ENCODE assay signal across 1 cellular context in the genomic region with DNA sequence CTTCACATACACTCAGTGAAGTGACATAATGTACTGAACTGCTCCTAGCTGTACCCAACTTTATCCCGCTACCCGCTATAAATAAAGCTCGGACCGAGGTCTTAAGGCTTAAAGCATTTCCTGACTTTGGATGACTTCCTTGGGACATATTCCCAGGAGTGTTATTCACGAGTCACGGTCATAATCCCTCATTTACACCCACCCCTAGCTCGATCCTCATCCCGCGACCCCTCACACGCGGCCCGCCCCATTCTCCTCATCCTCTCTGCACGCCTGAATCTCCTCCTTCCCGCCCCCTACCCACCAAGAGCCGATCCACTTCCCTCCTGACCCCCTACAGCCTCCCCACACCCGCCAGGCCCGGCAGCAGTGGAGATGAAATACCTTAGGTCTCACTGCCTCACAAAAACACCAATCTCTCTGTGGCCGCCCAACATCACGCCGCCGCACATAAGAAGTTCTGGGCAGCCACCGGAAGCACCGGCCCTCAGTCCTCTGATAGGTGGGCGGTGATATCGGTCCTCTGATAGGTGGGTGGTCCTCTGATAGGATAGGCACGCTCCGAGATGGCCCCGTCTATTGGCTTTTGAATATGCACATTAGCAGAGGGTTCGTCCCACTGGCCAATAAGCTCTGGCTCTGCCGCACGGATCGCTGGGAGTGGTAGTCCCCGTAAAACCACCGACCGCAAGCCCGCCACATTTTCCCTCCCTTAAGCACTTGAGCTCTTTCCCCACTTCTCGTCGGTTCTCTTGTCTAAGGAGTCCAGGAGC.
TF ChIP-seq lines count a peak whose summit lies in the region.

A gene with protein sequence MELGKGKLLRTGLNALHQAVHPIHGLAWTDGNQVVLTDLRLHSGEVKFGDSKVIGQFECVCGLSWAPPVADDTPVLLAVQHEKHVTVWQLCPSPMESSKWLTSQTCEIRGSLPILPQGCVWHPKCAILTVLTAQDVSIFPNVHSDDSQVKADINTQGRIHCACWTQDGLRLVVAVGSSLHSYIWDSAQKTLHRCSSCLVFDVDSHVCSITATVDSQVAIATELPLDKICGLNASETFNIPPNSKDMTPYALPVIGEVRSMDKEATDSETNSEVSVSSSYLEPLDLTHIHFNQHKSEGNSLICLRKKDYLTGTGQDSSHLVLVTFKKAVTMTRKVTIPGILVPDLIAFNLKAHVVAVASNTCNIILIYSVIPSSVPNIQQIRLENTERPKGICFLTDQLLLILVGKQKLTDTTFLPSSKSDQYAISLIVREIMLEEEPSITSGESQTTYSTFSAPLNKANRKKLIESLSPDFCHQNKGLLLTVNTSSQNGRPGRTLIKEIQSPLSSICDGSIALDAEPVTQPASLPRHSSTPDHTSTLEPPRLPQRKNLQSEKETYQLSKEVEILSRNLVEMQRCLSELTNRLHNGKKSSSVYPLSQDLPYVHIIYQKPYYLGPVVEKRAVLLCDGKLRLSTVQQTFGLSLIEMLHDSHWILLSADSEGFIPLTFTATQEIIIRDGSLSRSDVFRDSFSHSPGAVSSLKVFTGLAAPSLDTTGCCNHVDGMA (minus strand): TSS at position 462 of the 773 bp plus-strand sequence. CDS start 7,897 bp downstream, outside the sequence.

TF ChIP-seq in HepG2, 621 proteins besides CTCF, POLR2A, EP300 and RAD21 (continued from another document and continues in another):
- TF ChIP-seq, protein P1, sequence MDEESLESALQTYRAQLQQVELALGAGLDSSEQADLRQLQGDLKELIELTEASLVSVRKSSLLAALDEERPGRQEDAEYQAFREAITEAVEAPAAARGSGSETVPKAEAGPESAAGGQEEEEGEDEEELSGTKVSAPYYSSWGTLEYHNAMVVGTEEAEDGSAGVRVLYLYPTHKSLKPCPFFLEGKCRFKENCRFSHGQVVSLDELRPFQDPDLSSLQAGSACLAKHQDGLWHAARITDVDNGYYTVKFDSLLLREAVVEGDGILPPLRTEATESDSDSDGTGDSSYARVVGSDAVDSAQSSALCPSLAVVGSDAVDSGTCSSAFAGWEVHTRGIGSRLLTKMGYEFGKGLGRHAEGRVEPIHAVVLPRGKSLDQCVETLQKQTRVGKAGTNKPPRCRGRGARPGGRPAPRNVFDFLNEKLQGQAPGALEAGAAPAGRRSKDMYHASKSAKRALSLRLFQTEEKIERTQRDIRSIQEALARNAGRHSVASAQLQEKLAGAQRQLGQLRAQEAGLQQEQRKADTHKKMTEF (CRISPR knock-in tag; IDR thresholded peaks at IDR 0.05) = peak; percentile 30; the same call in 1 of the 2 replicates
- TF ChIP-seq ATF7-NPFF (CRISPR knock-in tag; IDR thresholded peaks at IDR 0.05; ENCODE audit: low read depth) (no peak), ZNF24 (IDR thresholded peaks at IDR 0.05) (no peak), CC2D1A (CRISPR knock-in tag; IDR thresholded peaks at IDR 0.05) (no peak), HNF4A (CRISPR knock-in tag; IDR thresholded peaks at IDR 0.05) (no peak), ZBTB21 (CRISPR knock-in tag; IDR thresholded peaks at IDR 0.05) (no peak), ETV5 (CRISPR knock-in tag; IDR thresholded peaks at IDR 0.05; ENCODE audit: borderline replicate concordance) (peak; percentile 74; the same call in 1 of the 2 replicates), IKZF4 (CRISPR knock-in tag; IDR thresholded peaks at IDR 0.05; ENCODE audit: borderline replicate concordance, low read depth, not compliant biosample characterization) (peak; percentile 4), AGO2 (optimal IDR thresholded peaks at IDR 0.05; ENCODE audit: low read depth, low read length) (no peak), HINFP (CRISPR knock-in tag; IDR thresholded peaks at IDR 0.05; ENCODE audit: low read depth) (no peak), MXI1 (IDR thresholded peaks at IDR 0.05; ENCODE audit: borderline replicate concordance, low read depth, low read length) (peak; percentile 73; the same call in 1 of the 3 replicates), POGK (CRISPR knock-in tag; conservative IDR thresholded peaks at IDR 0.05) (no peak; the same call in 1 of the 2 replicates), ZNF556 (CRISPR knock-in tag; IDR thresholded peaks at IDR 0.05; ENCODE audit: borderline replicate concordance) (no peak; the same call in 1 of the 2 replicates), HMG20B (CRISPR knock-in tag; conservative IDR thresholded peaks at IDR 0.05) (peak; percentile 19; the same call in 1 of the 2 replicates), ZNF577 (CRISPR knock-in tag; IDR thresholded peaks at IDR 0.05; ENCODE audit: borderline replicate concordance, low read depth) (no peak), NFYC (CRISPR knock-in tag; IDR thresholded peaks at IDR 0.05) (peak; percentile 98), ZSCAN9 (CRISPR knock-in tag; IDR thresholded peaks at IDR 0.05; ENCODE audit: borderline replicate concordance) (0 out of 2 replicates have a peak, but pooled peaks have one; percentile 44), ZNF644 (CRISPR knock-in tag; IDR thresholded peaks at IDR 0.05; ENCODE audit: low read depth) (no peak), POLR2AphosphoS5 (IDR thresholded peaks at IDR 0.05; ENCODE audit: low read depth, low read length) (peak; percentile 100), HDAC1 (CRISPR knock-in tag; IDR thresholded peaks at IDR 0.05) (peak; percentile 82), ZNF510 (CRISPR knock-in tag; IDR thresholded peaks at IDR 0.05; ENCODE audit: low read depth) (no peak; the same call in 1 of the 2 replicates), ELF4 (CRISPR knock-in tag; IDR thresholded peaks at IDR 0.05; ENCODE audit: borderline replicate concordance) (peak; percentile 74; the same call in 1 of the 2 replicates), ZNF414 (CRISPR knock-in tag; IDR thresholded peaks at IDR 0.05) (no peak), ZNF557 (CRISPR knock-in tag; IDR thresholded peaks at IDR 0.05) (no peak; the same call in 1 of the 2 replicates), ZNF124 (CRISPR knock-in tag; IDR thresholded peaks at IDR 0.05) (peak; percentile 79; the same call in 1 of the 2 replicates), IRF1 (CRISPR knock-in tag; IDR thresholded peaks at IDR 0.05; ENCODE audit: low read depth) (no peak), ZNF781 (CRISPR knock-in tag; IDR thresholded peaks at IDR 0.05; ENCODE audit: borderline replicate concordance, not compliant biosample characterization) (no peak), THYN1 (CRISPR knock-in tag; IDR thresholded peaks at IDR 0.05; ENCODE audit: borderline replicate concordance, low read depth) (no peak), NFKBIZ (CRISPR knock-in tag; IDR thresholded peaks at IDR 0.05) (peak; percentile 24; the same call in 1 of the 2 replicates)
- TF ChIP-seq, protein P2, sequence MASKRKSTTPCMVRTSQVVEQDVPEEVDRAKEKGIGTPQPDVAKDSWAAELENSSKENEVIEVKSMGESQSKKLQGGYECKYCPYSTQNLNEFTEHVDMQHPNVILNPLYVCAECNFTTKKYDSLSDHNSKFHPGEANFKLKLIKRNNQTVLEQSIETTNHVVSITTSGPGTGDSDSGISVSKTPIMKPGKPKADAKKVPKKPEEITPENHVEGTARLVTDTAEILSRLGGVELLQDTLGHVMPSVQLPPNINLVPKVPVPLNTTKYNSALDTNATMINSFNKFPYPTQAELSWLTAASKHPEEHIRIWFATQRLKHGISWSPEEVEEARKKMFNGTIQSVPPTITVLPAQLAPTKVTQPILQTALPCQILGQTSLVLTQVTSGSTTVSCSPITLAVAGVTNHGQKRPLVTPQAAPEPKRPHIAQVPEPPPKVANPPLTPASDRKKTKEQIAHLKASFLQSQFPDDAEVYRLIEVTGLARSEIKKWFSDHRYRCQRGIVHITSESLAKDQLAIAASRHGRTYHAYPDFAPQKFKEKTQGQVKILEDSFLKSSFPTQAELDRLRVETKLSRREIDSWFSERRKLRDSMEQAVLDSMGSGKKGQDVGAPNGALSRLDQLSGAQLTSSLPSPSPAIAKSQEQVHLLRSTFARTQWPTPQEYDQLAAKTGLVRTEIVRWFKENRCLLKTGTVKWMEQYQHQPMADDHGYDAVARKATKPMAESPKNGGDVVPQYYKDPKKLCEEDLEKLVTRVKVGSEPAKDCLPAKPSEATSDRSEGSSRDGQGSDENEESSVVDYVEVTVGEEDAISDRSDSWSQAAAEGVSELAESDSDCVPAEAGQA (IDR thresholded peaks at IDR 0.05; ENCODE audit: low read depth) = no peak
- TF ChIP-seq, protein P2 (CRISPR knock-in tag; IDR thresholded peaks at IDR 0.05; ENCODE audit: borderline replicate concordance) = no peak
- TF ChIP-seq, protein P3, sequence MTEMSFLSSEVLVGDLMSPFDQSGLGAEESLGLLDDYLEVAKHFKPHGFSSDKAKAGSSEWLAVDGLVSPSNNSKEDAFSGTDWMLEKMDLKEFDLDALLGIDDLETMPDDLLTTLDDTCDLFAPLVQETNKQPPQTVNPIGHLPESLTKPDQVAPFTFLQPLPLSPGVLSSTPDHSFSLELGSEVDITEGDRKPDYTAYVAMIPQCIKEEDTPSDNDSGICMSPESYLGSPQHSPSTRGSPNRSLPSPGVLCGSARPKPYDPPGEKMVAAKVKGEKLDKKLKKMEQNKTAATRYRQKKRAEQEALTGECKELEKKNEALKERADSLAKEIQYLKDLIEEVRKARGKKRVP (CRISPR knock-in tag; IDR thresholded peaks at IDR 0.05) = peak in 1 of 2 experiments; percentile 43; a peak in 1 of 4 replicates
- TF ChIP-seq, protein P4, sequence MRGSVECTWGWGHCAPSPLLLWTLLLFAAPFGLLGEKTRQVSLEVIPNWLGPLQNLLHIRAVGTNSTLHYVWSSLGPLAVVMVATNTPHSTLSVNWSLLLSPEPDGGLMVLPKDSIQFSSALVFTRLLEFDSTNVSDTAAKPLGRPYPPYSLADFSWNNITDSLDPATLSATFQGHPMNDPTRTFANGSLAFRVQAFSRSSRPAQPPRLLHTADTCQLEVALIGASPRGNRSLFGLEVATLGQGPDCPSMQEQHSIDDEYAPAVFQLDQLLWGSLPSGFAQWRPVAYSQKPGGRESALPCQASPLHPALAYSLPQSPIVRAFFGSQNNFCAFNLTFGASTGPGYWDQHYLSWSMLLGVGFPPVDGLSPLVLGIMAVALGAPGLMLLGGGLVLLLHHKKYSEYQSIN (CRISPR knock-in tag; IDR thresholded peaks at IDR 0.05; ENCODE audit: borderline replicate concordance) = no peak
- TF ChIP-seq, protein P5, sequence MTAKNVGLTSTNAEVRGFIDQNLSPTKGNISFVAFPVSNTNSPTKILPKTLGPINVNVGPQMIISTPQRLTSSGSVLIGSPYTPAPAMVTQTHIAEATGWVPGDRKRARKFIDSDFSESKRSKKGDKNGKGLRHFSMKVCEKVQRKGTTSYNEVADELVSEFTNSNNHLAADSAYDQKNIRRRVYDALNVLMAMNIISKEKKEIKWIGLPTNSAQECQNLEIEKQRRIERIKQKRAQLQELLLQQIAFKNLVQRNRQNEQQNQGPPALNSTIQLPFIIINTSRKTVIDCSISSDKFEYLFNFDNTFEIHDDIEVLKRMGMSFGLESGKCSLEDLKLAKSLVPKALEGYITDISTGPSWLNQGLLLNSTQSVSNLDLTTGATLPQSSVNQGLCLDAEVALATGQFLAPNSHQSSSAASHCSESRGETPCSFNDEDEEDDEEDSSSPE (CRISPR knock-in tag; IDR thresholded peaks at IDR 0.05) = peak; percentile 92
